ENCODE assay signal across 10 cellular contexts in genomic region chr3:45592405-45592804, GRCh38. TPM values are rescaled to one million over a fixed set of nuclear protein-coding genes. Genes with fewer than 3 reads are reported as not detected.
A peak's percentile ranks its signal among the peaks of the same experiment; 100 is the strongest.
DNase-seq lines count a peak whose midpoint lies in the region; ATAC-seq and TF ChIP-seq lines count a peak whose summit lies in the region.
"Had no signal": no experiment of that assay in that cellular context is flagged by ENCODE, and none has a peak within 500 bp of the region (broad histone marks: within the 10 kb centered on the region; RNA-seq: fewer than 3 reads in every experiment).

No MANE protein-coding gene starts in this region.

- H3K4me2 ChIP-seq in parathyroid adenoma (ENCODE audit: low read length) = no peak overlapping the region

- H3K9ac ChIP-seq in endocrine pancreas (ENCODE audit: control insufficient read depth, insufficient read depth, low read length) = no peak overlapping the region
- H3K9ac ChIP-seq in parathyroid adenoma = no peak overlapping the region

- H2AFZ ChIP-seq in parathyroid adenoma = peak overlapping the region; percentile 91

- peaks cover 9% of the 10 kb centered on the region for H3K27me3 Mint-ChIP-seq in T-helper 1 cell treated with Interleukin-12 subunit alpha and Interleukin-12 subunit beta and Interleukin-4 antibody, amounts not matched to agents 30 μg/mL and 1 μg/mL, for 36 hours (ENCODE audit: low read depth)
- no peaks in the 10 kb centered on the region for H3K27me3 Mint-ChIP-seq in IgD-negative memory B cell

- H3K36me3 ChIP-seq in endocrine pancreas (ENCODE audit: control insufficient read depth, insufficient read depth, low read length) = no peaks in the 10 kb centered on the region
- no peaks in the 10 kb centered on the region for H3K36me3 ChIP-seq in parathyroid adenoma (ENCODE audit: control insufficient read depth, insufficient read depth, low read length)
- H3K36me3 ChIP-seq: colonic mucosa, upper lobe of right lung had no signal

- H3K4me3 ChIP-seq in endocrine pancreas (ENCODE audit: control insufficient read depth, insufficient read depth, low read length) (peak overlapping the region; percentile 64), parathyroid adenoma (ENCODE audit: low read depth, low read length) (no peak overlapping the region)

- POLR2A ChIA-PET in GM10248 (lab: Yijun Ruan, JAX) = no interaction called here

- H3K27ac ChIP-seq in parathyroid adenoma = no peak overlapping the region

- H3K4me1 ChIP-seq in endocrine pancreas (ENCODE audit: control insufficient read depth, insufficient read depth, low read length) (no peaks in the 10 kb centered on the region), parathyroid adenoma (peaks cover 12% of the 10 kb centered on the region)

- peaks cover 35% of the 10 kb centered on the region for H3K4me1 Mint-ChIP-seq in T-helper 1 cell treated with Interleukin-12 subunit alpha and Interleukin-12 subunit beta and Interleukin-4 antibody, amounts not matched to agents 30 μg/mL and 1 μg/mL, for 36 hours (ENCODE audit: low read depth)
- peaks cover 18 to 24% (median 20%) of the 10 kb centered on the region in 3 donors for H3K4me1 Mint-ChIP-seq in IgD-negative memory B cell

- H3K79me2 ChIP-seq in parathyroid adenoma = peaks cover 22% of the 10 kb centered on the region

- no peaks in the 10 kb centered on the region for H3K27me3 ChIP-seq in endocrine pancreas (ENCODE audit: control insufficient read depth, insufficient read depth, low read length)
- no peaks in the 10 kb centered on the region for H3K27me3 ChIP-seq in parathyroid adenoma (ENCODE audit: control insufficient read depth, insufficient read depth, low read length)
- H3K27me3 ChIP-seq: colonic mucosa, upper lobe of right lung had no signal

- no peak for ATAC-seq in GM21447 (IDR thresholded peaks at IDR 0.05; ENCODE audit: unreplicated experiment)

- no peak for TF ChIP-seq CTCF in parathyroid adenoma (IDR thresholded peaks at IDR 0.05)
- TF ChIP-seq CTCF in GM10248 (IDR thresholded peaks at IDR 0.05; ENCODE audit: control extremely low read depth, extremely low read depth, low read depth, missing control alignments) = no peak

- peak overlapping the region; percentile 85 for H3K27ac Mint-ChIP-seq in T-helper 1 cell treated with Interleukin-12 subunit alpha and Interleukin-12 subunit beta and Interleukin-4 antibody, amounts not matched to agents 30 μg/mL and 1 μg/mL, for 36 hours
- H3K27ac Mint-ChIP-seq in IgD-negative memory B cell = peak overlapping the region; percentile 86 to 91 (median 88)

- CTCF ChIA-PET in GM10248 (lab: Yijun Ruan, JAX) = interaction anchor here (0.6 to 3.5 kb wide), 9 partner anchors 11 to 280 kb away, joined by 3 to 21 read pairs (median 4); no protein-coding TSS in a partner anchor

- DNase-seq in T-helper 1 cell = no peak
- no peak for DNase-seq in stimulated activated CD4-positive, alpha-beta T cell treated with anti-CD3 and anti-CD28 coated beads, Interleukin-4, amount 100 ng/mL, for 24 hours
- no peak for DNase-seq in GM10248 (ENCODE audit: extremely low spot score)

- H3K9me3 ChIP-seq in endocrine pancreas (ENCODE audit: control insufficient read depth, low read length) (no peaks in the 10 kb centered on the region), parathyroid adenoma (ENCODE audit: control insufficient read depth, low read length) (no peaks in the 10 kb centered on the region)
- H3K9me3 ChIP-seq: colonic mucosa, upper lobe of right lung had no signal

- peaks cover 3% of the 10 kb centered on the region for H3K36me3 Mint-ChIP-seq in T-helper 1 cell treated with Interleukin-12 subunit alpha and Interleukin-12 subunit beta and Interleukin-4 antibody, amounts not matched to agents 30 μg/mL and 1 μg/mL, for 36 hours (ENCODE audit: low read depth)
- no peaks in the 10 kb centered on the region for H3K36me3 Mint-ChIP-seq in IgD-negative memory B cell

- H3K9me3 Mint-ChIP-seq in T-helper 1 cell treated with Interleukin-12 subunit alpha and Interleukin-12 subunit beta and Interleukin-4 antibody, amounts not matched to agents 30 μg/mL and 1 μg/mL, for 36 hours = no peaks in the 10 kb centered on the region
- H3K9me3 Mint-ChIP-seq in IgD-negative memory B cell = no peaks in the 10 kb centered on the region

- H3K4me3 Mint-ChIP-seq in T-helper 1 cell treated with Interleukin-12 subunit alpha and Interleukin-12 subunit beta and Interleukin-4 antibody, amounts not matched to agents 30 μg/mL and 1 μg/mL, for 36 hours = no peak overlapping the region
- H3K4me3 Mint-ChIP-seq in IgD-negative memory B cell = peak overlapping the region in 3 of 4 donors; percentile 63 to 88 (median 86)

RNA-seq across cellular contexts. Expression of gene LIMD1, which starts 2.1 kb away (rescaled TPM):
- polyA plus RNA-seq in IgD-negative memory B cell = 23.0 TPM
